In genomic region chr1:19596719-19597462, GRCh38 we compare ENCODE assay signal across 8 cellular contexts. TPM values are rescaled to one million over a fixed set of nuclear protein-coding genes. Genes with fewer than 3 reads are reported as not detected.
A peak's percentile ranks its signal among the peaks of the same experiment; 100 is the strongest.
DNase-seq lines count a peak whose midpoint lies in the region; ATAC-seq and TF ChIP-seq lines count a peak whose summit lies in the region.

No MANE protein-coding gene starts in this region.

- peak overlapping the region; percentile 90 for H3K4me3 ChIP-seq in lung

- 0% methylated on average over 50 to 60 of the region's 60 CpGs for WGBS in lung, 2 donors

- TF ChIP-seq CTCF in GM20000 (IDR thresholded peaks at IDR 0.05; ENCODE audit: extremely low read depth, missing control alignments) (no peak), lung (IDR thresholded peaks at IDR 0.05; ENCODE audit: control extremely low read depth, extremely low read depth) (no peak)

- no peaks in the 10 kb centered on the region for H3K9me3 ChIP-seq in lung (ENCODE audit: control insufficient read depth in 2 of 2, insufficient read depth in 1 of 2, low read length in 1 of 2)

- DNase-seq in COLO668 (lab: John Stamatoyannopoulos, UW; ENCODE audit: unreplicated experiment) (peak; percentile 99), GM20000 (ENCODE audit: low spot score) (peak; percentile 96), HS-5 (ENCODE audit: low read depth) (peak; percentile 95), NK-92 (lab: John Stamatoyannopoulos, UW; ENCODE audit: unreplicated experiment) (peak; percentile 67), lung (ENCODE audit: low spot score) (peak; percentile 97)
- peak; percentile 97 for DNase-seq in activated CD8-positive, alpha-beta memory T cell treated with anti-CD3 and anti-CD28 coated beads for 24 hours
- peak; percentile 96 for DNase-seq in effector CD8-positive, alpha-beta T cell (lab: John Stamatoyannopoulos, UW)
- DNase-seq in stimulated activated CD4-positive, alpha-beta T cell treated with anti-CD3 and anti-CD28 coated beads, TNF-alpha, amount 100 ng/mL, for 24 hours (ENCODE audit: low read depth in 3 of 3): peak; percentile 90 to 97 (median 94)

- peak; percentile 98 for ATAC-seq in lung (ENCODE audit: insufficient read depth, low FRiP score)

- peak overlapping the region; percentile 96 to 98 for H3K27ac ChIP-seq in lung (ENCODE audit: low read depth in 1 of 2, low read length in 1 of 2)

- peaks cover 0 to 4% of the 10 kb centered on the region in 2 donors for H3K36me3 ChIP-seq in lung (ENCODE audit: control insufficient read depth in 2 of 2, insufficient read depth in 2 of 2, low read length in 2 of 2)

- no peaks in the 10 kb centered on the region for H3K27me3 ChIP-seq in lung (ENCODE audit: control insufficient read depth, insufficient read depth)

- peaks cover 8 to 24% of the 10 kb centered on the region in 2 donors for H3K4me1 ChIP-seq in lung (ENCODE audit: control insufficient read depth in 2 of 2, insufficient read depth in 2 of 2, low read length in 2 of 2)

RNA-seq across cellular contexts. Expression of gene NBL1, which starts 47.2 kb away (rescaled TPM):
- total RNA-seq in lung: 100 to 1,000 TPM; 107 to 133 TPM
- 100 to 1,000 TPM in 1 of 2 donors, 10 to 100 TPM in 1; 48.0 to 102 TPM for polyA plus RNA-seq in lung

Comparison
In these comparisons a context has a peak if more than half of its experiments do, and no peak if none do; other contexts are left out.
1. Peak in every context shown above with its lines: DNase-seq, ATAC-seq, H3K4me3 ChIP-seq and H3K27ac ChIP-seq.